In the genomic region with DNA sequence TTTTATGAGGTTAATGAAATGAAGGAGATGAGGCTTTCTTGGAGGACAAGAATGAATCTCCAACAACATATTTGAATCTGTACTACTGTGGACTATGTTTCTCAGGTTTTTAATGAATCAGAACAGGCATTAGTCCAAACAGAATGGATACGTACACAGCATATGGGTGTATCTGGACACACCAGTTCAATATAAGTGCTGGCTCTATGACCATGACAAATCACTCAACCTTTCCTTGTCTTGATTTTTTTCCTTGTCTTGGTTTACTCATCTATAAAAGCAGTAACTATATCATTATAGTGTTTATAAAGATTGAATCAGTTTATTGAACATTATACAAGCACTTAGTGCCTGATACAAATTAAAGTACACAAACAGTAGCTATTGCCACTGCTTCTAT, we compare ENCODE assay signal across 24 cellular contexts.
"Had no signal": no experiment of that assay in that cellular context is flagged by ENCODE, and none has a peak within 500 bp of the region (broad histone marks: within the 10 kb centered on the region; RNA-seq: fewer than 3 reads in every experiment).

No MANE protein-coding gene starts in this region.

- H3K27ac Mint-ChIP-seq: nephron; stimulated activated memory B cell treated with anti-CD40 and anti-IgM and Interleukin-4, amounts not matched to agents 10 μg/mL and 1 μg/mL and 100 μg/mL, for 72 hours; stimulated activated naive CD8-positive, alpha-beta T cell treated with anti-CD3 and anti-CD28 coated beads, Interleukin-15, amount 100 ng/mL, for 72 hours; type B pancreatic cell had no signal

- H3K4me3 Mint-ChIP-seq: immature natural killer cell; naive thymus-derived CD8-positive, alpha-beta T cell; nephron; neural crest cell; stimulated activated memory B cell treated with anti-CD40 and anti-IgM and Interleukin-4, amounts not matched to agents 10 μg/mL and 1 μg/mL and 100 μg/mL, for 72 hours; stimulated activated naive CD8-positive, alpha-beta T cell treated with anti-CD3 and anti-CD28 coated beads, Interleukin-15, amount 100 ng/mL, for 72 hours; type B pancreatic cell had no signal

- ATAC-seq: naive thymus-derived CD8-positive, alpha-beta T cell; right lobe of liver; stimulated activated memory B cell treated with anti-CD40 and anti-IgM and Interleukin-4, amounts not matched to agents 10 μg/mL and 1 μg/mL and 100 μg/mL, for 72 hours; stimulated activated naive CD8-positive, alpha-beta T cell treated with anti-CD3 and anti-CD28 coated beads, Interleukin-15, amount 100 ng/mL, for 72 hours had no signal

- H3K27me3 Mint-ChIP-seq: naive thymus-derived CD8-positive, alpha-beta T cell; stimulated activated memory B cell treated with anti-CD40 and anti-IgM and Interleukin-4, amounts not matched to agents 10 μg/mL and 1 μg/mL and 100 μg/mL, for 72 hours; stimulated activated naive CD8-positive, alpha-beta T cell treated with anti-CD3 and anti-CD28 coated beads, Interleukin-15, amount 100 ng/mL, for 72 hours; type B pancreatic cell had no signal

- H3K4me1 Mint-ChIP-seq: nephron; neural crest cell; stimulated activated memory B cell treated with anti-CD40 and anti-IgM and Interleukin-4, amounts not matched to agents 10 μg/mL and 1 μg/mL and 100 μg/mL, for 72 hours; stimulated activated naive CD8-positive, alpha-beta T cell treated with anti-CD3 and anti-CD28 coated beads, Interleukin-15, amount 100 ng/mL, for 72 hours had no signal

- DNase-seq: hypothalamus; immature natural killer cell; kidney; left ventricle myocardium inferior; midbrain; naive thymus-derived CD8-positive, alpha-beta T cell; nucleus accumbens; right lobe of liver; stimulated activated CD4-positive, alpha-beta T cell treated with anti-CD3 and anti-CD28 coated beads, Interleukin-1b, Interleukin-23, amount 100 ng/mL, for 48 hours; stimulated activated CD4-positive, alpha-beta T cell treated with anti-CD3 and anti-CD28 coated beads, Interleukin-2, amount 100 ng/mL, for 48 hours; stimulated activated CD4-positive, alpha-beta T cell treated with anti-CD3 and anti-CD28 coated beads, Interleukin-4, amount 100 ng/mL, for 4 hours; stimulated activated CD8-positive, alpha-beta memory T cell treated with anti-CD3 and anti-CD28 coated beads, Interleukin-4, amount 100 ng/mL, for 48 hours; stimulated activated naive CD4-positive, alpha-beta T cell treated with Interleukin-2 at 50 U/mL for 16 hours; stimulated activated naive CD8-positive, alpha-beta T cell treated with anti-CD3 and anti-CD28 coated beads, Interleukin-15, amount 100 ng/mL, for 72 hours; substantia nigra; uterus had no signal

- H3K9me3 Mint-ChIP-seq: immature natural killer cell; stimulated activated naive CD8-positive, alpha-beta T cell treated with anti-CD3 and anti-CD28 coated beads, Interleukin-15, amount 100 ng/mL, for 72 hours had no signal

- H3K4me3 ChIP-seq: left ventricle myocardium inferior, lung, right atrium auricular region, right lobe of liver, smooth muscle cell, tibial nerve, uterus had no signal
